In the genomic region with DNA sequence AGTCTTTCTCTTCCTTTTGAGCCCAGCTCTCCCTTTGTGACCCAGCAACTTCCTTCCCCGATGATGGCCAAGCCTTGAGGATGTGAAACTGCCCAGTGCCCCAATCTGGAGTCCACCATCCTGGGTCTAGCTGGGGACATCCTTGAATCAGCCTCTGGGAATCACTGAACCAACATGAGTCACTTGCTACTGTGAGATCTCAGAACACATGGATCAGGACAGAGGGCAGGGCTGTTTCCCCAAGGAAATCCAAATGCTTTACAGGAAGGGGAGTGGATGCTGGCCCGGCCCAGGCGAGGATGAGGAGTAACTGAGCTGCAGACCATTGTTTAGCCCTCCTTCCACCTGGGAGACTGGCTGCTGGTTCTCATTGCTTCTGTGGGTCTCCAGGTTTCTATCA, we compare ENCODE assay signal across 29 cellular contexts.
"Had no signal": no experiment of that assay in that cellular context is flagged by ENCODE, and none has a peak within 500 bp of the region (broad histone marks: within the 10 kb centered on the region; RNA-seq: fewer than 3 reads in every experiment).

No MANE protein-coding gene starts in this region.

- H3K36me3 ChIP-seq: adrenal gland, cardiac muscle cell, gastroesophageal sphincter, lower lobe of right lung, thyroid gland had no signal

- H3K9me3 ChIP-seq: adrenal gland, gastroesophageal sphincter, lower lobe of right lung, thyroid gland had no signal

- ATAC-seq: activated T-cell treated with anti-CD3 and anti-CD28 coated beads, Interleukin-2, amount 50 U/mL, for 72 hours; gastroesophageal sphincter; natural killer cell; sciatic nerve; stimulated activated naive CD8-positive, alpha-beta T cell treated with anti-CD3 and anti-CD28 coated beads, Interleukin-15, Interleukin-2, amounts not matched to agents 100 U/mL and 50 U/mL, for 24 hours had no signal

- DNase-seq: activated CD4-positive, alpha-beta T cell treated with anti-CD3 and anti-CD28 coated beads for 4 hours; activated CD4-positive, alpha-beta T cell treated with anti-CD3 and anti-CD28 coated beads, Interleukin-2, amount 50 U/mL, for 4 hours; activated CD4-positive, CD25-positive, alpha-beta regulatory T cell; activated naive CD4-positive, alpha-beta T cell treated with Interleukin-2 at 50 U/mL for 16 hours; activated naive CD8-positive, alpha-beta T cell treated with anti-CD3 and anti-CD28 coated beads for 36 hours; activated T-cell treated with anti-CD3 and anti-CD28 coated beads for 4 hours; activated T-cell treated with anti-CD3 and anti-CD28 coated beads, Interleukin-2, amount 50 U/mL, for 72 hours; adrenal gland; aorta; dorsolateral prefrontal cortex; effector memory CD4-positive, alpha-beta T cell; hypothalamus; immature natural killer cell; kidney; lower lobe of right lung; mesendoderm; natural killer cell; posterior cingulate gyrus; stimulated activated CD4-positive, alpha-beta T cell treated with anti-CD3 and anti-CD28 coated beads, Interleukin-12 subunit alpha, Interleukin-12 subunit beta, amount 100 ng/mL, for 4 hours; stimulated activated CD4-positive, alpha-beta T cell treated with anti-CD3 and anti-CD28 coated beads, Interleukin-4, amount 100 ng/mL, for 1 hour; stimulated activated naive CD8-positive, alpha-beta T cell treated with anti-CD3 and anti-CD28 coated beads, Interleukin-15, Interleukin-2, amounts not matched to agents 100 U/mL and 50 U/mL, for 24 hours; substantia nigra; T-helper 1 cell; thyroid gland had no signal

- H3K27me3 ChIP-seq: adrenal gland, cardiac muscle cell, dorsolateral prefrontal cortex, gastroesophageal sphincter, thyroid gland had no signal

- H3K4me1 ChIP-seq: gastroesophageal sphincter, lower lobe of right lung had no signal

- H3K27ac ChIP-seq: adrenal gland, cardiac muscle cell, dorsolateral prefrontal cortex, gastroesophageal sphincter, lower lobe of right lung, skin epidermis, thyroid gland had no signal

- H3K4me3 ChIP-seq: adrenal gland, cardiac muscle cell, coronary artery, dorsolateral prefrontal cortex, gastroesophageal sphincter, lower lobe of right lung, skin epidermis, thyroid gland had no signal
